ENCODE assay signal across 12 cellular contexts in the genomic region with DNA sequence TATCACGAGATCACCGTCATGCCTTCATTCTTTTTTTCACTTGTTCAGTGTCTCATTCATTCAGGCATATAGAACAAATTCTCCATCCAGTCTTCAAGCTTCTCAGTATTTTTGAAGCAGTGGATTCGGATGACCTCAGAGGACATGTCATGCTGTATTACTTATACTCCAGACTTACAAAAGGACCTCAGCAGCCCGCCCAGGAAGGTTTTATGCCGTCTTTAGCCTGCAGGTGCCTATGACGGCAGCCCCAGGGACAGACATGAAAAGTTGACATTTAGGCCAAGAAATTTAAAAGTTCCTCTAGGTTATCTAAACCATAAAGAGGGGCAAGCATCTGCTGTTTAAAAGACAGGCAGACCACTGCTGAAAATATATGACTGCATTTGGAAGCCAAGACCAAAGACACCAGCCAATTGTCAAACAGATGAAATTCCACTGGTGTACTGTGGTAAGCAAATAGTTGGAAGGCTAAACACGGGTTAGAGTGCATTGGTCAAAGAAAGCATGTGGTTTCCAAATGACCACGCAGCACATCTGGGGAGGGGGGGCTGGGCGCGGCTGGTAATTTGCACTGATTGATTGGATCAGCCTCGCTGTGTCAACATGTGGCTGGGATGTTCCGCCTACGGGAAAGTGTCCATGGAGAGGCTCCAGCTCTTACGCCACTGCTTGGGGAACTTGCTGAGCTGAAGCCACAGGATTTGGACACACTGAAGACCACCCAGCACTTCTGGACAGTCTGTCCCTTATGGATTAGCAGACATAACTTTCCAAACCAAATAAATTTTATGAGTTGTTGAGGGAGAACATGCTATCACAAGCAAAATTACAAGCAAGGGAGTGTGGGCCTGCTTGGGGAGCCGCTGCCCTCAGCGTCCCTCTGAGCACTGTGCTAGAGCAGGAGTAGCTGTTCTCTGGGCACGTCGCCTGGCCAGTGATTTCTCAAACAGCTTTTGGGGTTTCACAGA.
DNase-seq lines count a peak whose midpoint lies in the region; ATAC-seq and TF ChIP-seq lines count a peak whose summit lies in the region.
"Had no signal": no experiment of that assay in that cellular context is flagged by ENCODE, and none has a peak within 500 bp of the region (broad histone marks: within the 10 kb centered on the region; RNA-seq: fewer than 3 reads in every experiment).

No MANE protein-coding gene starts in this region.

- H3K36me3 ChIP-seq in gastroesophageal sphincter (no peaks in the 10 kb centered on the region), upper lobe of right lung (no peaks in the 10 kb centered on the region)

- CTCF ChIA-PET in WTC11 (lab: Charles Lee) = interaction anchor here (1.1 to 4.3 kb wide), 6 partner anchors 12 to 24 kb away, joined by 3 to 21 read pairs (median 6); no protein-coding TSS in a partner anchor

- H3K9me3 ChIP-seq in gastroesophageal sphincter (no peaks in the 10 kb centered on the region), upper lobe of right lung (no peaks in the 10 kb centered on the region)

- no peaks in the 10 kb centered on the region for H3K27me3 Mint-ChIP-seq in WTC11 (ENCODE audit: low read depth)
- H3K27me3 Mint-ChIP-seq in nephron (ENCODE audit: low read depth) = no peaks in the 10 kb centered on the region
- H3K27me3 Mint-ChIP-seq in glutamatergic neuron (ENCODE audit: unreplicated experiment) = no peaks in the 10 kb centered on the region
- no peaks in the 10 kb centered on the region for H3K27me3 Mint-ChIP-seq in activated T-cell treated with anti-CD3 and anti-CD28 coated beads, Interleukin-2, amount 50 U/mL, for 24 hours
- H3K27me3 Mint-ChIP-seq: brain had no signal

- WGBS in gastroesophageal sphincter (ENCODE audit: low coverage in 1 of 2), 2 donors = 63 to 69% methylated on average over 5 to 7 of the region's 18 CpGs

- no peak for TF ChIP-seq POLR2A in gastroesophageal sphincter (IDR thresholded peaks at IDR 0.05)

- intact Hi-C loops in upper lobe of right lung (cut with DNase I) = no loop called here

- ATAC-seq in WTC11 (no peak), gastroesophageal sphincter (peak; percentile 95), upper lobe of right lung (peak; percentile 79), HG02610 (IDR thresholded peaks at IDR 0.05; ENCODE audit: unreplicated experiment) (no peak), HG03108 (IDR thresholded peaks at IDR 0.05; ENCODE audit: unreplicated experiment) (no peak)

- peaks cover 29% of the 10 kb centered on the region for H3K4me1 Mint-ChIP-seq in WTC11
- peaks cover 42% of the 10 kb centered on the region for H3K4me1 Mint-ChIP-seq in nephron
- H3K4me1 Mint-ChIP-seq in glutamatergic neuron (ENCODE audit: low read depth, unreplicated experiment) = peaks cover 9% of the 10 kb centered on the region
- peaks cover 6% of the 10 kb centered on the region for H3K4me1 Mint-ChIP-seq in activated T-cell treated with anti-CD3 and anti-CD28 coated beads, Interleukin-2, amount 50 U/mL, for 24 hours (ENCODE audit: low read depth)

- TF ChIP-seq CTCF in WTC11 (IDR thresholded peaks at IDR 0.05) = no peak
- no peak for TF ChIP-seq CTCF in gastroesophageal sphincter (IDR thresholded peaks at IDR 0.05)
- TF ChIP-seq CTCF in nephron (IDR thresholded peaks at IDR 0.05; ENCODE audit: unreplicated experiment in 3 of 3) = no peak
- TF ChIP-seq CTCF in upper lobe of right lung (IDR thresholded peaks at IDR 0.05) = no peak
- TF ChIP-seq CTCF in glutamatergic neuron (IDR thresholded peaks at IDR 0.05; ENCODE audit: partially characterized antibody, unreplicated experiment) = no peak

- H3K27me3 ChIP-seq in gastroesophageal sphincter = no peaks in the 10 kb centered on the region
- H3K27me3 ChIP-seq in upper lobe of right lung = no peaks in the 10 kb centered on the region

- H3K9me3 Mint-ChIP-seq in WTC11 = no peaks in the 10 kb centered on the region
- no peaks in the 10 kb centered on the region for H3K9me3 Mint-ChIP-seq in nephron
- H3K9me3 Mint-ChIP-seq in glutamatergic neuron (ENCODE audit: unreplicated experiment) = no peaks in the 10 kb centered on the region
- H3K9me3 Mint-ChIP-seq in activated T-cell treated with anti-CD3 and anti-CD28 coated beads, Interleukin-2, amount 50 U/mL, for 24 hours = no peaks in the 10 kb centered on the region
- H3K9me3 Mint-ChIP-seq: brain had no signal

- H3K4me3 ChIP-seq in gastroesophageal sphincter (no peak overlapping the region), upper lobe of right lung (no peak overlapping the region)

- no peak for TF ChIP-seq EP300 in gastroesophageal sphincter (IDR thresholded peaks at IDR 0.05)

- H3K27ac Mint-ChIP-seq in WTC11 (peak overlapping the region; percentile 28; the same call in 1 of the 2 replicates), nephron (peak overlapping the region; percentile 45 to 80 (median 79)), glutamatergic neuron (ENCODE audit: unreplicated experiment) (no peak overlapping the region)
- no peak overlapping the region for H3K27ac Mint-ChIP-seq in activated T-cell treated with anti-CD3 and anti-CD28 coated beads, Interleukin-2, amount 50 U/mL, for 24 hours

- H3K4me3 Mint-ChIP-seq in WTC11 (no peak overlapping the region), nephron (peak overlapping the region in 1 of 3 experiments; percentile 29), glutamatergic neuron (ENCODE audit: unreplicated experiment) (no peak overlapping the region)
- no peak overlapping the region for H3K4me3 Mint-ChIP-seq in activated T-cell treated with anti-CD3 and anti-CD28 coated beads, Interleukin-2, amount 50 U/mL, for 24 hours

- peaks cover 0 to 33% (median 0%) of the 10 kb centered on the region in 3 donors for H3K4me1 ChIP-seq in gastroesophageal sphincter
- H3K4me1 ChIP-seq in upper lobe of right lung = peaks cover 5% of the 10 kb centered on the region

- DNase-seq in WTC11 (ENCODE audit: low spot score) (no peak), upper lobe of right lung (peak; percentile 69), glutamatergic neuron (no peak)
- DNase-seq in activated T-cell treated with anti-CD3 and anti-CD28 coated beads, Interleukin-2, amount 50 U/mL, for 24 hours = no peak
- DNase-seq: erythroblast, NCI-H446 treated with DMSO at 0.1 percent for 48 hours, SIG-M5 had no signal

- H3K27ac ChIP-seq in gastroesophageal sphincter = peak overlapping the region in 3 of 4 donors; percentile 65 to 76 (median 72)
- peak overlapping the region; percentile 65 for H3K27ac ChIP-seq in upper lobe of right lung

- POLR2A ChIA-PET in WTC11 (lab: Charles Lee) = no interaction called here

- H3K36me3 Mint-ChIP-seq in WTC11 = no peaks in the 10 kb centered on the region
- H3K36me3 Mint-ChIP-seq in nephron (ENCODE audit: low read depth) = peaks cover 9% of the 10 kb centered on the region
- H3K36me3 Mint-ChIP-seq in glutamatergic neuron (ENCODE audit: unreplicated experiment) = no peaks in the 10 kb centered on the region
- H3K36me3 Mint-ChIP-seq in activated T-cell treated with anti-CD3 and anti-CD28 coated beads, Interleukin-2, amount 50 U/mL, for 24 hours (ENCODE audit: low read depth) = peaks cover 19% of the 10 kb centered on the region

TF ChIP-seq in WTC11, 78 proteins besides CTCF, POLR2A, EP300 and RAD21 (continues in another document):
- TF ChIP-seq, protein P1, sequence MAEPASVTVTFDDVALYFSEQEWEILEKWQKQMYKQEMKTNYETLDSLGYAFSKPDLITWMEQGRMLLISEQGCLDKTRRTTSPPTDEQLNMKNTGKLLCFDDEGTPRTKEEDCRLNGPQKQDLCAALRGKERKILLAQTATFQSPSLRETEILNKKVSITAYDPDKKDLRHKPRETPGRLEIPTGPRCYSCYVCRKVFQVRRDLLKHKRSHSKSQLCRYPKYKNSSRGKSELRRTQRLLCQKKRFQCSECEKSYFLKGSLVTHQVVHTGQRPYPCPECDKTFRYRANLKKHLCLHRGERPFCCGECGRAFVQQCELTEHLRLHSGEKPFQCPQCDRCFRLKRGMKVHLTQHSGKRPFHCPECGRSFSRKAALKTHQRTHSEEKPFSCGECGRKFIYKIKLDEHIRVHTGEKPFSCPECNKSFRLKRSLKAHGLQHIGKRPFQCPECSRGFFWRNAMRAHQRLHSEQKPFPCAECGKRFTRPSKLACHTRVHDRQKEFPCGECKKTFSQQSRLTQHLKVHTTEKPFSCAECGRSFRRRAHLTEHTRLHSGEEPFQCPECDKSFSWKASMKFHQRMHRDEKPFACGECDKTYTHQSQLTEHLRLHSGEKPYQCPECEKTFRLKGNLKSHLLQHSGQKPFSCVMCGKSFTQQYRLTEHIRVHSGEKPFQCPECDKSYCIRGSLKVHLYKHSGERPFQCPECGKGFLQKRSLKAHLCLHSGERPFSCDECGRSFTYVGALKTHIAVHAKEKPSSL (CRISPR knock-in tag; conservative IDR thresholded peaks at IDR 0.05) = no peak
- no peak for TF ChIP-seq ZNF671 (CRISPR knock-in tag; IDR thresholded peaks at IDR 0.05)
- TF ChIP-seq CREB1 (CRISPR knock-in tag; IDR thresholded peaks at IDR 0.05) = no peak
- TF ChIP-seq ZNF263 (CRISPR knock-in tag; IDR thresholded peaks at IDR 0.05; ENCODE audit: low read depth) = no peak
- TF ChIP-seq, protein P2, sequence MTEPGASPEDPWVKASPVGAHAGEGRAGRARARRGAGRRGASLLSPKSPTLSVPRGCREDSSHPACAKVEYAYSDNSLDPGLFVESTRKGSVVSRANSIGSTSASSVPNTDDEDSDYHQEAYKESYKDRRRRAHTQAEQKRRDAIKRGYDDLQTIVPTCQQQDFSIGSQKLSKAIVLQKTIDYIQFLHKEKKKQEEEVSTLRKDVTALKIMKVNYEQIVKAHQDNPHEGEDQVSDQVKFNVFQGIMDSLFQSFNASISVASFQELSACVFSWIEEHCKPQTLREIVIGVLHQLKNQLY (CRISPR knock-in tag; IDR thresholded peaks at IDR 0.05) = no peak
- TF ChIP-seq, protein P3, sequence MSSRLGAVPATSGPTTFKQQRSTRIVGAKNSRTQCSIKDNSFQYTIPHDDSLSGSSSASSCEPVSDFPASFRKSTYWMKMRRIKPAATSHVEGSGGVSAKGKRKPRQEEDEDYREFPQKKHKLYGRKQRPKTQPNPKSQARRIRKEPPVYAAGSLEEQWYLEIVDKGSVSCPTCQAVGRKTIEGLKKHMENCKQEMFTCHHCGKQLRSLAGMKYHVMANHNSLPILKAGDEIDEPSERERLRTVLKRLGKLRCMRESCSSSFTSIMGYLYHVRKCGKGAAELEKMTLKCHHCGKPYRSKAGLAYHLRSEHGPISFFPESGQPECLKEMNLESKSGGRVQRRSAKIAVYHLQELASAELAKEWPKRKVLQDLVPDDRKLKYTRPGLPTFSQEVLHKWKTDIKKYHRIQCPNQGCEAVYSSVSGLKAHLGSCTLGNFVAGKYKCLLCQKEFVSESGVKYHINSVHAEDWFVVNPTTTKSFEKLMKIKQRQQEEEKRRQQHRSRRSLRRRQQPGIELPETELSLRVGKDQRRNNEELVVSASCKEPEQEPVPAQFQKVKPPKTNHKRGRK (CRISPR knock-in tag; IDR thresholded peaks at IDR 0.05; ENCODE audit: borderline replicate concordance) = no peak
- no peak for TF ChIP-seq ZNF423 (CRISPR knock-in tag; IDR thresholded peaks at IDR 0.05)
- no peak for TF ChIP-seq CREM (CRISPR knock-in tag; IDR thresholded peaks at IDR 0.05)
- TF ChIP-seq KAT7 (CRISPR knock-in tag; IDR thresholded peaks at IDR 0.05; ENCODE audit: borderline replicate concordance) = no peak
- TF ChIP-seq NFE2L1 (CRISPR knock-in tag; IDR thresholded peaks at IDR 0.05) = no peak

Comparison
In these comparisons a context has a peak if more than half of its experiments do, and no peak if none do; other contexts are left out.
1. ATAC-seq: peak in gastroesophageal sphincter (single experiment) and upper lobe of right lung (single experiment); none in WTC11 (single experiment), HG02610 (single experiment) and HG03108 (single experiment).
2. H3K27ac Mint-ChIP-seq: peak in WTC11 (single experiment) and nephron (3 of 3); none in glutamatergic neuron (single experiment) and activated T-cell treated with anti-CD3 and anti-CD28 coated beads, Interleukin-2, amount 50 U/mL, for 24 hours (single experiment).